2 cellular contexts compared by ENCODE assay signal in the genomic region with DNA sequence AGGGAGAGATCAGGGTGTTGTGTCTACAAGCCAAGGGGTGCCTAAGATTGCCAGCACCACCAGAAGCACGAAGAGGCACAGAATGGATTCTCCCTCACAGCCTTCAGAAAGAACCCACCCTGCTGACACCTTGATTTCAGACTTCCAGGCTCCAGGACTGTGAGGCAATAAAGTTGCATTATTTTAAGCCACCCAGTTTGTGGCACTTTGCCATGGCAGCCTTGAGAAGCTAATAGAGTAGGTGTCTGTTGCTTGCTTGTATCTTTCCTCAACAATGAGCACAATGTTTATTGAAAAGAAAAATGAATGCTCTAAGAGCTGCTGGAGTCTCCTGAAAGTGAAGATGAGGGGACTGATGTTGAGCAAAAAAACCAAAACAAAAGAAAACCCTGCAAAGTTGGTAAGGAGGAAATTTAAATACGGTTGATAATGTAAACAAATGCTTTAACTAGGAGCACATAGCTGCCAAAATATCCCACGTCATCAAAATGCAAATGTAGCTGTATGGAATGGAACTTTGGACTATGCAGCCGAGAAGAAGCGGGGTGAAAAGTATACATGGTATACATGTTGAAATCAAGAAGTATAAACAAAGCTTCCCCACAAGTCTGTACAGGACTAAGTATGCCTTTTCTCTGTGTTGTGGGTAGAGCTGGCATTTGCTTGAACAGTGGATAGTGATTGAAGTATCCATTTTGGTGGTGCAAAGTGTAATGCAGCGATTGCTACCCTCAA.
TF ChIP-seq lines count a peak whose summit lies in the region.

No MANE protein-coding gene starts in this region.

TF ChIP-seq in IMR-90, 13 proteins besides CTCF, POLR2A, EP300 and RAD21:
- 0 out of 2 replicates have a peak, but pooled peaks have one; percentile 24 for TF ChIP-seq MAFK (IDR thresholded peaks at IDR 0.05; ENCODE audit: low read depth, low read length)
- TF ChIP-seq SMC3 (IDR thresholded peaks at IDR 0.05; ENCODE audit: low read depth, low read length): no peak

TF ChIP-seq in K562, 482 proteins besides CTCF, POLR2A, EP300 and RAD21:
- peak; percentile 42 for TF ChIP-seq ZNF316 (IDR thresholded peaks at IDR 0.05)
- no peak for TF ChIP-seq NELFE (IDR thresholded peaks at IDR 0.05; ENCODE audit: insufficient read depth, insufficient read length)
- no peak for TF ChIP-seq KLF16 (IDR thresholded peaks at IDR 0.05)
- TF ChIP-seq TBL1XR1 (IDR thresholded peaks at IDR 0.05; ENCODE audit: low read length in 2 of 2): no peak
- TF ChIP-seq HDAC3 (IDR thresholded peaks at IDR 0.05; ENCODE audit: borderline replicate concordance, partially characterized antibody): no peak
- TF ChIP-seq, protein P1, sequence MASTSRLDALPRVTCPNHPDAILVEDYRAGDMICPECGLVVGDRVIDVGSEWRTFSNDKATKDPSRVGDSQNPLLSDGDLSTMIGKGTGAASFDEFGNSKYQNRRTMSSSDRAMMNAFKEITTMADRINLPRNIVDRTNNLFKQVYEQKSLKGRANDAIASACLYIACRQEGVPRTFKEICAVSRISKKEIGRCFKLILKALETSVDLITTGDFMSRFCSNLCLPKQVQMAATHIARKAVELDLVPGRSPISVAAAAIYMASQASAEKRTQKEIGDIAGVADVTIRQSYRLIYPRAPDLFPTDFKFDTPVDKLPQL (IDR thresholded peaks at IDR 0.05; ENCODE audit: extremely low read depth, insufficient read length): no peak
- TF ChIP-seq, protein P2, sequence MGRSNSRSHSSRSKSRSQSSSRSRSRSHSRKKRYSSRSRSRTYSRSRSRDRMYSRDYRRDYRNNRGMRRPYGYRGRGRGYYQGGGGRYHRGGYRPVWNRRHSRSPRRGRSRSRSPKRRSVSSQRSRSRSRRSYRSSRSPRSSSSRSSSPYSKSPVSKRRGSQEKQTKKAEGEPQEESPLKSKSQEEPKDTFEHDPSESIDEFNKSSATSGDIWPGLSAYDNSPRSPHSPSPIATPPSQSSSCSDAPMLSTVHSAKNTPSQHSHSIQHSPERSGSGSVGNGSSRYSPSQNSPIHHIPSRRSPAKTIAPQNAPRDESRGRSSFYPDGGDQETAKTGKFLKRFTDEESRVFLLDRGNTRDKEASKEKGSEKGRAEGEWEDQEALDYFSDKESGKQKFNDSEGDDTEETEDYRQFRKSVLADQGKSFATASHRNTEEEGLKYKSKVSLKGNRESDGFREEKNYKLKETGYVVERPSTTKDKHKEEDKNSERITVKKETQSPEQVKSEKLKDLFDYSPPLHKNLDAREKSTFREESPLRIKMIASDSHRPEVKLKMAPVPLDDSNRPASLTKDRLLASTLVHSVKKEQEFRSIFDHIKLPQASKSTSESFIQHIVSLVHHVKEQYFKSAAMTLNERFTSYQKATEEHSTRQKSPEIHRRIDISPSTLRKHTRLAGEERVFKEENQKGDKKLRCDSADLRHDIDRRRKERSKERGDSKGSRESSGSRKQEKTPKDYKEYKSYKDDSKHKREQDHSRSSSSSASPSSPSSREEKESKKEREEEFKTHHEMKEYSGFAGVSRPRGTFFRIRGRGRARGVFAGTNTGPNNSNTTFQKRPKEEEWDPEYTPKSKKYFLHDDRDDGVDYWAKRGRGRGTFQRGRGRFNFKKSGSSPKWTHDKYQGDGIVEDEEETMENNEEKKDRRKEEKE (IDR thresholded peaks at IDR 0.05; ENCODE audit: borderline replicate concordance in 1 of 2, control insufficient read depth in 1 of 2, low read depth in 2 of 2, low read length in 1 of 2): no peak
- TF ChIP-seq ZNF232 (CRISPR knock-in tag; IDR thresholded peaks at IDR 0.05): no peak
- no peak for TF ChIP-seq DMBX1 (CRISPR knock-in tag; IDR thresholded peaks at IDR 0.05; ENCODE audit: borderline replicate concordance)
- no peak for TF ChIP-seq BCOR (IDR thresholded peaks at IDR 0.05)
- 0 out of 2 replicates have a peak, but pooled peaks have one; percentile 15 for TF ChIP-seq MAFK (IDR thresholded peaks at IDR 0.05; ENCODE audit: low read length)
- TF ChIP-seq, protein P3, sequence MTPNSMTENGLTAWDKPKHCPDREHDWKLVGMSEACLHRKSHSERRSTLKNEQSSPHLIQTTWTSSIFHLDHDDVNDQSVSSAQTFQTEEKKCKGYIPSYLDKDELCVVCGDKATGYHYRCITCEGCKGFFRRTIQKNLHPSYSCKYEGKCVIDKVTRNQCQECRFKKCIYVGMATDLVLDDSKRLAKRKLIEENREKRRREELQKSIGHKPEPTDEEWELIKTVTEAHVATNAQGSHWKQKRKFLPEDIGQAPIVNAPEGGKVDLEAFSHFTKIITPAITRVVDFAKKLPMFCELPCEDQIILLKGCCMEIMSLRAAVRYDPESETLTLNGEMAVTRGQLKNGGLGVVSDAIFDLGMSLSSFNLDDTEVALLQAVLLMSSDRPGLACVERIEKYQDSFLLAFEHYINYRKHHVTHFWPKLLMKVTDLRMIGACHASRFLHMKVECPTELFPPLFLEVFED (CRISPR knock-in tag; conservative IDR thresholded peaks at IDR 0.05): no peak
- no peak for TF ChIP-seq ZNF146 (CRISPR knock-in tag; IDR thresholded peaks at IDR 0.05; ENCODE audit: unreplicated experiment)
- TF ChIP-seq, protein P4, sequence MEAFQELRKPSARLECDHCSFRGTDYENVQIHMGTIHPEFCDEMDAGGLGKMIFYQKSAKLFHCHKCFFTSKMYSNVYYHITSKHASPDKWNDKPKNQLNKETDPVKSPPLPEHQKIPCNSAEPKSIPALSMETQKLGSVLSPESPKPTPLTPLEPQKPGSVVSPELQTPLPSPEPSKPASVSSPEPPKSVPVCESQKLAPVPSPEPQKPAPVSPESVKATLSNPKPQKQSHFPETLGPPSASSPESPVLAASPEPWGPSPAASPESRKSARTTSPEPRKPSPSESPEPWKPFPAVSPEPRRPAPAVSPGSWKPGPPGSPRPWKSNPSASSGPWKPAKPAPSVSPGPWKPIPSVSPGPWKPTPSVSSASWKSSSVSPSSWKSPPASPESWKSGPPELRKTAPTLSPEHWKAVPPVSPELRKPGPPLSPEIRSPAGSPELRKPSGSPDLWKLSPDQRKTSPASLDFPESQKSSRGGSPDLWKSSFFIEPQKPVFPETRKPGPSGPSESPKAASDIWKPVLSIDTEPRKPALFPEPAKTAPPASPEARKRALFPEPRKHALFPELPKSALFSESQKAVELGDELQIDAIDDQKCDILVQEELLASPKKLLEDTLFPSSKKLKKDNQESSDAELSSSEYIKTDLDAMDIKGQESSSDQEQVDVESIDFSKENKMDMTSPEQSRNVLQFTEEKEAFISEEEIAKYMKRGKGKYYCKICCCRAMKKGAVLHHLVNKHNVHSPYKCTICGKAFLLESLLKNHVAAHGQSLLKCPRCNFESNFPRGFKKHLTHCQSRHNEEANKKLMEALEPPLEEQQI (IDR thresholded peaks at IDR 0.05): no peak
- TF ChIP-seq, protein P5, sequence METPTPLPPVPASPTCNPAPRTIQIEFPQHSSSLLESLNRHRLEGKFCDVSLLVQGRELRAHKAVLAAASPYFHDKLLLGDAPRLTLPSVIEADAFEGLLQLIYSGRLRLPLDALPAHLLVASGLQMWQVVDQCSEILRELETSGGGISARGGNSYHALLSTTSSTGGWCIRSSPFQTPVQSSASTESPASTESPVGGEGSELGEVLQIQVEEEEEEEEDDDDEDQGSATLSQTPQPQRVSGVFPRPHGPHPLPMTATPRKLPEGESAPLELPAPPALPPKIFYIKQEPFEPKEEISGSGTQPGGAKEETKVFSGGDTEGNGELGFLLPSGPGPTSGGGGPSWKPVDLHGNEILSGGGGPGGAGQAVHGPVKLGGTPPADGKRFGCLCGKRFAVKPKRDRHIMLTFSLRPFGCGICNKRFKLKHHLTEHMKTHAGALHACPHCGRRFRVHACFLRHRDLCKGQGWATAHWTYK (CRISPR knock-in tag; IDR thresholded peaks at IDR 0.05): no peak
- no peak for TF ChIP-seq GTF2A2 (tag; IDR thresholded peaks at IDR 0.05)
